In the genomic region with DNA sequence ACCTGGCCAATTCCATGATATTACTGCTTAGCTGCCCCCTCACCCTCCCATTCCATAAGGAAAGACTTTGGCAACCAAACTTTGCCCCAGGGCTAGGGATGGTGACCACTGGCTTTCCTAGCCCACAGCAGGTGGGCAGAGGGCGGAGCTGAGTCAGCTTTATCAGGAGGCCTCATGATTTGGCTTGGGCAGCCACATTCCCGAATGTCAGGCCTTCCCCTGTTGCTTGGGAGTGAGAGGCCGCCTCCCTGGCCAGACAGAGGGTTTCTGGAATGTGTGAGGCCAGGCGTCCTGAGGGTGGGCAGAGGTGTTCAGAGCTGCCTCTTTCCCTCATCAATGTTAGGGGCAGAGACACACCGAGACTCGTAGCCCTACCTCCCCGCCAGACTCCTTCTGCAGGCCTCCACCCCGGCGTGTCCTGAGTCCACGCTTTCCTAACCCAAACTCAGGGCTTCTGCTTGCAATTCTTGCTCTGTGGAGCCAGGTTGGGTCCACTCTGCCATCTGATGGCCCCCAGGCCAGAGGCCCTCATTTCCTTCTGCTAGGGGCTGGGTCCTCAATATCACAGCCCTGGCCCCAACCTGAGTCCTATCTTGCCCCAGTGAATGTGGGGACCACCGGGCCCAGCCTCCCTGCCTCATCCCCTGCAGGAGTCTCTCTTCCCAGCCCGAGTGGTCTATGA, we compare ENCODE assay signal across 12 cellular contexts. TPM values are rescaled to one million over a fixed set of nuclear protein-coding genes. Genes with fewer than 3 reads are reported as not detected.
DNase-seq lines count a peak whose midpoint lies in the region; ATAC-seq and TF ChIP-seq lines count a peak whose summit lies in the region.
"Had no signal": no experiment of that assay in that cellular context is flagged by ENCODE, and none has a peak within 500 bp of the region (broad histone marks: within the 10 kb centered on the region; RNA-seq: fewer than 3 reads in every experiment).

No MANE protein-coding gene starts in this region.

- intact Hi-C loops in psoas muscle (cut with DNase I), result no loop called here

- no peaks in the 10 kb centered on the region for H3K9me3 Mint-ChIP-seq in GM23338

- H3K27me3 ChIP-seq in GM23338 (ENCODE audit: insufficient read depth) (no peaks in the 10 kb centered on the region), psoas muscle (ENCODE audit: insufficient read depth in 3 of 3, low read length in 2 of 3) (no peaks in the 10 kb centered on the region)

- DNase-seq in GM23338 (ENCODE audit: low spot score) (peak; percentile 64), foreskin fibroblast (peak; percentile 68 to 74), psoas muscle (peak in 1 of 2 donors; percentile 45), SHP77 treated with DMSO at 0.1 percent for 48 hours (lab: John Stamatoyannopoulos, UW) (no peak), NCI-H1436 (lab: John Stamatoyannopoulos, UW) (no peak), ecto neural progenitor cell (ENCODE audit: low spot score) (no peak)
- DNase-seq: NCI-H2227 treated with DMSO at 0.1 percent for 48 hours had no signal

- H3K27ac Mint-ChIP-seq in GM23338, result peak overlapping the region; percentile 87; the same call in 1 of the 2 replicates

- H3K9me2 ChIP-seq in GM23338 (ENCODE audit: insufficient read depth), result no peaks in the 10 kb centered on the region

- H3K36me3 Mint-ChIP-seq in GM23338 (ENCODE audit: low read depth), result peaks cover 50% of the 10 kb centered on the region

- H2AFZ ChIP-seq in GM23338, result no peak overlapping the region

- peaks cover 24% of the 10 kb centered on the region for H3K27me3 Mint-ChIP-seq in GM23338 (ENCODE audit: insufficient read depth, low read depth, poor library complexity)

- H3K4me2 ChIP-seq in GM23338, result no peak overlapping the region

- H3K4me3 Mint-ChIP-seq in GM23338, result no peak overlapping the region

- H3K4me1 Mint-ChIP-seq in GM23338, result peaks cover 22% of the 10 kb centered on the region

- H3K79me2 ChIP-seq in GM23338 (replicated peaks; ENCODE audit: insufficient read depth), result no peaks in the 10 kb centered on the region

- H3K4me3 ChIP-seq in GM23338 (no peak overlapping the region), foreskin fibroblast (ENCODE audit: low read depth in 1 of 2, low read length in 2 of 2) (no peak overlapping the region), psoas muscle (peak overlapping the region; percentile 31)

- no peaks in the 10 kb centered on the region; the same call in 1 of the 2 replicates for H4K20me1 ChIP-seq in GM23338 (replicated peaks; ENCODE audit: insufficient read depth)

- no peaks in the 10 kb centered on the region for H3K9me3 ChIP-seq in psoas muscle

- ATAC-seq in GM23338 (peak; percentile 64), psoas muscle (peak; percentile 7 to 57 (median 45)), GM19023 (IDR thresholded peaks at IDR 0.05; ENCODE audit: unreplicated experiment) (no peak)

- TF ChIP-seq CTCF in GM23338 (conservative IDR thresholded peaks at IDR 0.05; ENCODE audit: low read depth in 2 of 2) (no peak), VCaP (conservative IDR thresholded peaks at IDR 0.05) (no peak), foreskin fibroblast (IDR thresholded peaks at IDR 0.05; ENCODE audit: low read depth, low read length) (no peak), psoas muscle (IDR thresholded peaks at IDR 0.05) (no peak)

- 70 to 81% (median 72%) methylated on average over 12 of the region's 12 CpGs for WGBS in psoas muscle, 3 donors

- H3K4me1 ChIP-seq in GM23338 (ENCODE audit: insufficient read depth), result no peaks in the 10 kb centered on the region
- peaks cover 54% of the 10 kb centered on the region for H3K4me1 ChIP-seq in psoas muscle

- H3K36me3 ChIP-seq in GM23338 (ENCODE audit: insufficient read depth) (peaks cover 10% of the 10 kb centered on the region; the same call in 1 of the 2 replicates), psoas muscle (ENCODE audit: insufficient read depth in 1 of 2, low read depth in 1 of 2) (peaks cover 0 to 39% of the 10 kb centered on the region in 2 donors)

- H3K27ac ChIP-seq in GM23338 (ENCODE audit: low read depth), result no peak overlapping the region
- H3K27ac ChIP-seq in VCaP, result 0 out of 2 replicates have a peak overlapping the region, but pooled peaks have one; percentile 1
- H3K27ac ChIP-seq in psoas muscle, result peak overlapping the region; percentile 81
- H3K27ac ChIP-seq: HL-60 had no signal

- no peaks in the 10 kb centered on the region for H3F3A ChIP-seq in GM23338 (replicated peaks; ENCODE audit: low read depth)

TF ChIP-seq in GM23338, 12 proteins besides CTCF, POLR2A, EP300 and RAD21:
- TF ChIP-seq POLR2AphosphoS5 (IDR thresholded peaks at IDR 0.05; ENCODE audit: low read depth), result peak; percentile 2; the same call in 1 of the 2 replicates
- TF ChIP-seq STAT1 (IDR thresholded peaks at IDR 0.05; ENCODE audit: unreplicated experiment), result no peak

RNA-seq across cellular contexts. Expression of gene UQCC2, which starts 19.3 kb away (rescaled TPM):
- total RNA-seq in GM23338 (2014; rRNA removed; shearing (Covaris generic)), result 33.9 and 48.9 TPM in 2 replicates
- polyA plus RNA-seq in GM23338 (2016; fragmentation: Nextera tagmentation; extraction: Ambion mirVana), result 379 and 450 TPM in 2 replicates
- 100 to 1,000 TPM; 118 to 184 (median 145) TPM for total RNA-seq in psoas muscle
- polyA plus RNA-seq in psoas muscle, result 100 to 1,000 TPM; 129 to 158 (median 141) TPM

RNA-seq across cellular contexts. Expression of gene IP6K3, which starts 54.5 kb away (rescaled TPM):
- 0.14 TPM in 1 of 2 replicates, not detected in the other for total RNA-seq in GM23338 (2014; rRNA removed; shearing (Covaris generic))
- 0.16 TPM in 2 replicates for polyA plus RNA-seq in GM23338 (2016; fragmentation: Nextera tagmentation; extraction: Ambion mirVana)
- 100 to 1,000 TPM; 113 to 363 (median 306) TPM for total RNA-seq in psoas muscle
- 100 to 1,000 TPM in 2 of 3 donors, 10 to 100 TPM in 1; 95.7 to 220 (median 175) TPM for polyA plus RNA-seq in psoas muscle
- total RNA-seq: dermis microvascular lymphatic vessel endothelial cell, lung microvascular endothelial cell had no signal

Comparison
In these comparisons a context has a peak if more than half of its experiments do, and no peak if none do; other contexts are left out.
1. DNase-seq: peak in GM23338 (single experiment) and foreskin fibroblast (2 of 2); none in SHP77 treated with DMSO at 0.1 percent for 48 hours (single experiment), NCI-H1436 (single experiment) and ecto neural progenitor cell (single experiment).
2. RNA of gene IP6K3, which starts 54.5 kb away (total RNA-seq): 113 to 363 TPM in psoas muscle; 0.14 TPM in GM23338; every median in the first group is over 10 times any median in the second.